29 cellular contexts compared by ENCODE assay signal in the genomic region with DNA sequence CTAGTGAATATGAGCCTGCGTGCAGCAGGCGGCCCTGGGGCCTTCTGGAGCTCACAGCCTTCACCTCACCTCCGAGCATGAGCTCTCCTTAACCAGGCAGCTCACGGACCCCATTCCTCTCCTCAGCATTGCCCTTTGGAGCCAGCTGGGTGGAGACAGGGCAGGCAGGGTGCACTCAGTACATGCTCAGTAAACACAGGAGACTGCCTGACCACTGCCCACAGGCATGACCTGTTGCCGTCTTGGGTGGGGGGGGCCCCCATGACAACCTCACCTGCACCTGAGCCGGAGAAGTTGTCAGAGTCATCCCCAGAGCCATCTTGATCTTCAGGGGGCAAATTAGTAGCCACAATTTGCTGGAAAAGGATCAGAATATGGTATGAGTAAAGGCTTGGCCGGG. TPM values are rescaled to one million over a fixed set of nuclear protein-coding genes. Genes with fewer than 3 reads are reported as not detected.
DNase-seq lines count a peak whose midpoint lies in the region; ATAC-seq, FAIRE-seq and TF ChIP-seq lines count a peak whose summit lies in the region.
"Had no signal": no experiment of that assay in that cellular context is flagged by ENCODE, and none has a peak within 500 bp of the region (broad histone marks: within the 10 kb centered on the region; RNA-seq: fewer than 3 reads in every experiment).

No MANE protein-coding gene starts in this region.

- no peak for FAIRE-seq in K562 (lab: Jason Lieb, UNC)
- peak; percentile 30 for FAIRE-seq in urothelium cell line (lab: Jason Lieb, UNC)
- FAIRE-seq: G401.6, GM12892, GM18507, H1 had no signal

- peaks cover 65% of the 10 kb centered on the region for H3K36me3 Mint-ChIP-seq in MCF 10A (ENCODE audit: insufficient read depth, unreplicated experiment)
- H3K36me3 Mint-ChIP-seq: CD8-positive, alpha-beta memory T cell had no signal

- H3K27ac ChIP-seq in breast epithelium = peak overlapping the region; percentile 92 to 94
- H3K27ac ChIP-seq in K562 (ENCODE audit: extremely low read depth, low read depth, low read length) = no peak overlapping the region
- peak overlapping the region; percentile 79 for H3K27ac ChIP-seq in lower lobe of right lung
- H3K27ac ChIP-seq: 22Rv1, PC-9, SJCRH30 had no signal

- H3K36me3 ChIP-seq in breast epithelium (peaks cover 5% of the 10 kb centered on the region), K562 (ENCODE audit: control insufficient read depth, insufficient read depth, low read length) (no peaks in the 10 kb centered on the region), lower lobe of right lung (peaks cover 20% of the 10 kb centered on the region)

- intact Hi-C loops in breast epithelium (cut with DNase I; ENCODE audit: low total_unique reads) = no loop called here
- intact Hi-C loops in MCF 10A (cut with micrococcal nuclease) = no loop called here
- intact Hi-C loops in K562 (cut with micrococcal nuclease) = no loop called here
- intact Hi-C loops in lower lobe of right lung (cut with DNase I) = no loop called here

- H3K9me3 Mint-ChIP-seq in MCF 10A (ENCODE audit: unreplicated experiment) = no peaks in the 10 kb centered on the region
- H3K9me3 Mint-ChIP-seq: CD8-positive, alpha-beta memory T cell; IgD-negative memory B cell had no signal

- no peak for DNase-seq in breast epithelium (ENCODE audit: low spot score in 2 of 2)
- DNase-seq in MCF 10A (ENCODE audit: unreplicated experiment) = no peak
- DNase-seq in K562 (ENCODE audit: extremely low read depth in 1 of 4, low spot score in 3 of 4) = no peak
- DNase-seq in lower lobe of right lung = no peak
- no peak for DNase-seq in urothelium cell line (ENCODE audit: low spot score)
- DNase-seq in occipital lobe (lab: John Stamatoyannopoulos, UW) = no peak
- DNase-seq in left lobe of liver (ENCODE audit: low spot score) = no peak
- DNase-seq: ACHN; Calu3; CD8-positive, alpha-beta memory T cell; Karpas-422; NCI-H1048; NCI-H1436; NCI-H187 treated with DMSO at 0.1 percent for 48 hours; NCI-H2107; NCI-H446 treated with DMSO at 0.1 percent for 48 hours; NCI-H526 treated with DMSO at 0.1 percent for 48 hours; PC-9; RPMI8226; SJCRH30 had no signal

- peaks cover 0 to 27% of the 10 kb centered on the region in 2 donors for H3K4me1 ChIP-seq in breast epithelium
- H3K4me1 ChIP-seq in K562 (replicated peaks in 1 of 2; ENCODE audit: control insufficient read depth in 2 of 2, insufficient read depth in 2 of 2, low read length in 2 of 2) = peaks cover 10 to 12% of the 10 kb centered on the region in 2 experiments
- peaks cover 41% of the 10 kb centered on the region for H3K4me1 ChIP-seq in lower lobe of right lung
- H3K4me1 ChIP-seq: SJCRH30 had no signal

- no peak overlapping the region for H3K4me2 ChIP-seq in K562 (ENCODE audit: insufficient read depth, low read length)
- H3K4me2 ChIP-seq: PC-9 had no signal

- H3K9me3 ChIP-seq in breast epithelium = no peaks in the 10 kb centered on the region
- H3K9me3 ChIP-seq in K562 (replicated peaks; ENCODE audit: control insufficient read depth, insufficient read depth, low read depth, low read length) = no peaks in the 10 kb centered on the region
- no peaks in the 10 kb centered on the region for H3K9me3 ChIP-seq in lower lobe of right lung
- H3K9me3 ChIP-seq: BLaER1 treated with 17β-estradiol and CSF1 and Interleukin-3, amounts not matched to agents 10 nM and 100 nM; SJCRH30 had no signal

- no peaks in the 10 kb centered on the region for H3K27me3 Mint-ChIP-seq in MCF 10A (ENCODE audit: insufficient read depth, unreplicated experiment)
- H3K27me3 Mint-ChIP-seq: IgD-negative memory B cell had no signal

- H3K27me3 ChIP-seq in breast epithelium = no peaks in the 10 kb centered on the region
- H3K27me3 ChIP-seq in K562 (ENCODE audit: control insufficient read depth in 2 of 2, insufficient read depth in 2 of 2, low read length in 2 of 2) = peaks cover 10 to 39% of the 10 kb centered on the region in 2 experiments; a peak in 4 of 5 replicates
- no peaks in the 10 kb centered on the region for H3K27me3 ChIP-seq in lower lobe of right lung (ENCODE audit: low read depth)
- H3K27me3 ChIP-seq: BLaER1 treated with 17β-estradiol and CSF1 and Interleukin-3, amounts not matched to agents 10 nM and 100 nM; SJCRH30 had no signal

- TF ChIP-seq RAD21 in K562 (CRISPR knock-in tag; conservative IDR thresholded peaks at IDR 0.05 in 1 of 2, IDR thresholded peaks at IDR 0.05 in 1 of 2) = no peak

- no peak for TF ChIP-seq EP300 in K562 (IDR thresholded peaks at IDR 0.05; ENCODE audit: low read length)

- no peaks in the 10 kb centered on the region for H3K9me1 ChIP-seq in K562 (ENCODE audit: control insufficient read depth, insufficient read depth, low read length)

- H3K4me3 Mint-ChIP-seq in MCF 10A (ENCODE audit: unreplicated experiment) = no peak overlapping the region
- H3K4me3 Mint-ChIP-seq: CD8-positive, alpha-beta memory T cell; IgD-negative memory B cell had no signal

- TF ChIP-seq CTCF in breast epithelium (IDR thresholded peaks at IDR 0.05) (no peak), MCF 10A (IDR thresholded peaks at IDR 0.05; ENCODE audit: unreplicated experiment) (no peak), K562 (IDR thresholded peaks at IDR 0.05 in 2 of 3, conservative IDR thresholded peaks at IDR 0.05 in 1 of 3; ENCODE audit: insufficient read depth in 2 of 3, low read depth in 1 of 3, low read length in 3 of 3) (no peak), lower lobe of right lung (IDR thresholded peaks at IDR 0.05) (no peak)

- in situ Hi-C loops in K562 (cut with MboI) = no loop called here

- POLR2A ChIA-PET in MCF 10A (lab: Yijun Ruan, JAX) (interaction anchor here (0.7 to 13.0 kb wide), 4 partner anchors 14 to 58 kb away, joined by 3 to 222 read pairs (median 8); a partner anchor contains a TSS), K562 (lab: Yijun Ruan, JAX) (interaction anchor here (0.5 to 1.3 kb wide), 4 partner anchors 15 to 277 kb away, joined by 3 to 4 read pairs (median 3); no protein-coding TSS in a partner anchor)

- H3K4me3 ChIP-seq in breast epithelium (no peak overlapping the region), K562 (no peak overlapping the region), lower lobe of right lung (no peak overlapping the region)
- H3K4me3 ChIP-seq: BLaER1 treated with 17β-estradiol and CSF1 and Interleukin-3, amounts not matched to agents 10 nM and 100 nM; PC-9; SJCRH30 had no signal

- no peaks in the 10 kb centered on the region for H3K79me2 ChIP-seq in K562 (ENCODE audit: control insufficient read depth, insufficient read depth, low read length)

- no peak overlapping the region for H3K27ac Mint-ChIP-seq in MCF 10A (ENCODE audit: low read depth, unreplicated experiment)
- H3K27ac Mint-ChIP-seq: CD8-positive, alpha-beta memory T cell; IgD-negative memory B cell had no signal

- no peak overlapping the region for H2AFZ ChIP-seq in K562 (ENCODE audit: low read depth, low read length)
- H2AFZ ChIP-seq: PC-9 had no signal

- no peak for ATAC-seq in K562
- no peak for ATAC-seq in lower lobe of right lung
- no peak for ATAC-seq in HG03159 (IDR thresholded peaks at IDR 0.05; ENCODE audit: unreplicated experiment)
- no peak for ATAC-seq in left lobe of liver
- ATAC-seq: HCT116 had no signal

- peaks cover 35% of the 10 kb centered on the region for H3K4me1 Mint-ChIP-seq in MCF 10A (ENCODE audit: insufficient read depth, unreplicated experiment)
- H3K4me1 Mint-ChIP-seq: CD8-positive, alpha-beta memory T cell had no signal

- TF ChIP-seq POLR2A in breast epithelium (IDR thresholded peaks at IDR 0.05) (no peak), K562 (conservative IDR thresholded peaks at IDR 0.05) (no peak)

- 0 out of 2 replicates have a peak, but pooled peaks cover 9% of the 10 kb centered on the region for H4K20me1 ChIP-seq in K562 (replicated peaks; ENCODE audit: control insufficient read depth, insufficient read depth, low read length)
- H4K20me1 ChIP-seq: BLaER1 treated with 17β-estradiol and CSF1 and Interleukin-3, amounts not matched to agents 10 nM and 100 nM had no signal

- BruUV-seq in MCF 10A (replicated peaks; lab: Mats Ljungman, UMichigan) (no TSS peak), K562 (replicated peaks; lab: Mats Ljungman, UMichigan) (no TSS peak)

- no peak overlapping the region for H3K9ac ChIP-seq in K562 (ENCODE audit: insufficient read depth in 1 of 2, low read depth in 2 of 2, low read length in 2 of 2)

- WGBS in K562 (ENCODE audit: insufficient coverage, low coverage, missing lambda C conversion rate) = 27% methylated on average over 7 of the region's 7 CpGs

- CTCF ChIA-PET in MCF 10A (lab: Yijun Ruan, JAX) = interaction anchor here (0.6 to 6.4 kb wide), 15 partner anchors 14 to 102 kb away, joined by 3 to 46 read pairs (median 6); a partner anchor contains a TSS
- CTCF ChIA-PET in K562 (lab: Yijun Ruan, JAX; ENCODE audit: low intra/inter-chr PET ratio) = no interaction called here

TF ChIP-seq in K562, 482 proteins besides CTCF, POLR2A, EP300 and RAD21 (continues in another document):
- TF ChIP-seq CBFA2T3 (IDR thresholded peaks at IDR 0.05) (no peak), LCOR (CRISPR knock-in tag; IDR thresholded peaks at IDR 0.05) (no peak), PTTG1 (tag; IDR thresholded peaks at IDR 0.05; ENCODE audit: low read depth) (no peak), ZFP36 (IDR thresholded peaks at IDR 0.05; ENCODE audit: low read depth, low read length, partially characterized antibody) (no peak), SMC3 (conservative IDR thresholded peaks at IDR 0.05; ENCODE audit: insufficient read depth, low read depth, low read length) (no peak), BCOR (IDR thresholded peaks at IDR 0.05) (0 out of 2 replicates have a peak, but pooled peaks have one; percentile 2)

RNA-seq across cellular contexts. Expression of a gene that starts 19.9 kb away (rescaled TPM):
- total RNA-seq in breast epithelium = 10 to 100 TPM in 2 of 3 donors, 1 to 10 TPM in 1; 2.6 to 51.8 (median 38.7) TPM
- 214 and 232 TPM in 2 replicates for total RNA-seq in MCF 10A (2022)
- total RNA-seq in K562 (2011; cell fraction: chromatin; rRNA removed; ENCODE audit: low replicate concordance) = 0.28 and 0.90 TPM in 2 replicates
- total RNA-seq in K562 (2011; cell fraction: nucleolus; rRNA removed) = 0.39 and 1.3 TPM in 2 replicates
- 0.37 and 0.46 TPM in 2 replicates for total RNA-seq in K562 (2011; cell fraction: nucleoplasm; rRNA removed)
- total RNA-seq in K562 (2014; rRNA removed) = 1.5 and 1.7 TPM in 2 replicates
- total RNA-seq in K562 (2014; rRNA removed; fragmentation: Illumina TruSeq; extraction: Trizol) = 0.35 and 0.40 TPM in 2 replicates
- 1.4 and 1.6 TPM in 2 replicates for total RNA-seq in K562 (2015; rRNA removed; fragmentation: Illumina TruSeq; extraction: Trizol)
- total RNA-seq in K562 (2021) = 2.7 TPM in 2 replicates
- polyA plus RNA-seq in K562 (2011; rRNA removed) = 0.39 and 2.7 TPM in 2 replicates
- polyA plus RNA-seq in K562 (2011; cell fraction: cytosol; rRNA removed) = 2.3 and 2.9 TPM in 2 replicates
- 0.34 and 2.7 TPM in 2 replicates for polyA plus RNA-seq in K562 (2011; cell fraction: nucleus; rRNA removed)
- 0.86 and 0.90 TPM in 2 replicates for polyA plus RNA-seq in K562 (2012)
- polyA plus RNA-seq in K562 (2014; fragmentation: Illumina TruSeq; extraction: Trizol) = 0.49 and 1.2 TPM in 2 replicates
- polyA plus RNA-seq in K562 (2014; fragmentation: Nextera tagmentation; extraction: Ambion mirVana) = under 1 TPM; 0.06 to 0.14 TPM
- 1.1 and 1.8 TPM in 2 replicates for polyA plus RNA-seq in K562 (2014; rRNA removed)
- polyA minus RNA-seq in K562 (2011; rRNA and poly(A)+ RNA removed) = 0.39 and 1.3 TPM in 2 replicates
- polyA minus RNA-seq in K562 (2011; cell fraction: cytosol; rRNA and poly(A)+ RNA removed) = 0.57 and 3.1 TPM in 2 replicates
- polyA minus RNA-seq in K562 (2011; cell fraction: nucleus; rRNA and poly(A)+ RNA removed) = 0.13 and 0.56 TPM in 2 replicates
- total RNA-seq in lower lobe of right lung = 90.0 TPM
- 9.0 TPM for total RNA-seq in occipital lobe
- total RNA-seq in left lobe of liver = 537 TPM
- polyA plus RNA-seq: CD8-positive, alpha-beta memory T cell had no signal
